ENCODE assay signal across 28 cellular contexts in the genomic region with DNA sequence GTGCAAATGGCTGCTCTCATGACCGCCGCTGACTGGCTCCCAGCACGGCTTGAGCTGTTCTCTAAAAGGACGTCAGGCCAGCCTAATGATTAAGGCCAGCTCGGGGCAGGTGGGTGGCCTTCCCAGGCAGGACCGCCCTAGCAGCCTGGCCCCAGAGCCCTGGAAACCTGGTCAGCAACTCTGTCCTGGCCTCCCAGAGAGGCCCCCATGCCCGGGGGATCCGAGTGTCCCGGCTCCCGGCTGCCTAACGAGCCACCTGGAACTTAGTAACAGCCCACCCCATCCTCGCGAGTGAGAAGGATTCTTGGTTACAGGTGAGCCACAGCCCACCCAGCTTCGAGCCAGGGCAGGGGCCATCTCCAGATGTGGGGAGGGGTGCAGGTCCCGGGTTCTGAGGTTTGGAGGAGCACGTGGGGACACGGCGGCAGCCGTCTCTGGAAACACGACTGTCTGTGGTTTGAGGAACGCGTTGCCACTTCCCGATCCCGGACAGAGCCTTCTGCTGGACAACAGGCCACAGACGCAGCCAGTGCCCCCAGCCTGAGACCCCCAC.
"Had no signal": no experiment of that assay in that cellular context is flagged by ENCODE, and none has a peak within 500 bp of the region (broad histone marks: within the 10 kb centered on the region; RNA-seq: fewer than 3 reads in every experiment).

No MANE protein-coding gene starts in this region.

- H3K36me3 ChIP-seq: neural progenitor cell, neutrophil, pancreas, prostate gland, right atrium auricular region, spleen, suprapubic skin, tibial artery, transverse colon, upper lobe of right lung, uterus had no signal

- H3K4me2 ChIP-seq: neural progenitor cell, smooth muscle cell had no signal

- H3K27me3 ChIP-seq: pancreas, testis had no signal

- DNase-seq: naive thymus-derived CD4-positive, alpha-beta T cell; natural killer cell; nucleus accumbens; retina; spleen; stimulated activated CD4-positive, alpha-beta T cell treated with anti-CD3 and anti-CD28 coated beads, Interleukin-12 subunit alpha, Interleukin-12 subunit beta, amount 100 ng/mL, for 4 hours; stimulated activated CD4-positive, alpha-beta T cell treated with anti-CD3 and anti-CD28 coated beads, Interleukin-1b, Interleukin-23, amount 100 ng/mL, for 48 hours; stimulated activated CD4-positive, alpha-beta T cell treated with anti-CD3 and anti-CD28 coated beads, Interleukin-4, amount 100 ng/mL, for 1 hour; stimulated activated CD4-positive, alpha-beta T cell treated with anti-CD3 and anti-CD28 coated beads, Interleukin-4, amount 100 ng/mL, for 4 hours; stimulated activated CD8-positive, alpha-beta memory T cell treated with anti-CD3 and anti-CD28 coated beads, Interleukin-4, amount 100 ng/mL, for 48 hours; stimulated activated naive CD4-positive, alpha-beta T cell; stimulated activated naive CD8-positive, alpha-beta T cell treated with anti-CD3 and anti-CD28 coated beads, Interleukin-15, amount 100 ng/mL, for 72 hours; stimulated activated naive CD8-positive, alpha-beta T cell treated with anti-CD3 and anti-CD28 coated beads, Interleukin-15, Interleukin-2, amounts not matched to agents 100 U/mL and 50 U/mL, for 24 hours; substantia nigra; testis; tibial artery; transverse colon; upper lobe of right lung; uterus had no signal

- H2AFZ ChIP-seq: neural progenitor cell had no signal

- H3K27ac ChIP-seq: neural progenitor cell, neutrophil, pancreas, prostate gland, right atrium auricular region, skin epidermis, spleen, suprapubic skin, testis, tibial artery, transverse colon, upper lobe of right lung, uterus had no signal

- H3K4me3 ChIP-seq: neural progenitor cell, pancreas, prostate gland, right atrium auricular region, skin epidermis, smooth muscle cell, spleen, suprapubic skin, testis, tibial artery, transverse colon, upper lobe of right lung, uterus had no signal

- ATAC-seq: naive thymus-derived CD4-positive, alpha-beta T cell; natural killer cell; stimulated activated memory B cell treated with anti-CD40 and anti-IgM and Interleukin-4, amounts not matched to agents 10 μg/mL and 1 μg/mL and 100 μg/mL, for 72 hours; stimulated activated naive CD8-positive, alpha-beta T cell treated with anti-CD3 and anti-CD28 coated beads, Interleukin-15, amount 100 ng/mL, for 72 hours; stimulated activated naive CD8-positive, alpha-beta T cell treated with anti-CD3 and anti-CD28 coated beads, Interleukin-15, Interleukin-2, amounts not matched to agents 100 U/mL and 50 U/mL, for 24 hours; upper lobe of right lung had no signal

- H3K9me3 ChIP-seq: neutrophil, pancreas, prostate gland, right atrium auricular region, spleen, suprapubic skin, testis, tibial artery, transverse colon, upper lobe of right lung, uterus had no signal

- H3K9ac ChIP-seq: neural progenitor cell had no signal

- H3K4me1 ChIP-seq: prostate gland, upper lobe of right lung, uterus had no signal
